Comparison of ENCODE assay signal across 8 cellular contexts in genomic region chr1:112803906-112804762, GRCh38.
DNase-seq lines count a peak whose midpoint lies in the region; ATAC-seq and TF ChIP-seq lines count a peak whose summit lies in the region.

No MANE protein-coding gene starts in this region.

- intact Hi-C loops in activated B cell treated with CpG ODN at 0.5 μM for 24 hours (cut with micrococcal nuclease) (loop anchor here (1.0 to 10.0 kb wide), 3 partner anchors 88 to 449 kb away; no protein-coding TSS in a partner anchor), colonic mucosa (cut with DNase I) (loop anchor here (2.0 kb wide), 1 partner anchor 87 kb away; no protein-coding TSS in a partner anchor), right lobe of liver (cut with DNase I) (loop anchor here (2.0 to 5.0 kb wide), 2 partner anchors 83 to 87 kb away; partner anchors contain the start of gene PPM1J (in 1 of the 2))

- H3K4me1 Mint-ChIP-seq in activated B cell treated with CpG ODN at 0.5 μM for 24 hours, result no peaks in the 10 kb centered on the region

- no peak overlapping the region for H3K27ac Mint-ChIP-seq in activated B cell treated with CpG ODN at 0.5 μM for 24 hours

- H3K4me1 ChIP-seq in colonic mucosa (no peaks in the 10 kb centered on the region), right lobe of liver (no peaks in the 10 kb centered on the region)

- POLR2A ChIA-PET in activated B cell treated with CpG ODN at 0.5 μM for 24 hours (lab: Charles Lee), result no interaction called here

- DNase-seq in GM03348 (ENCODE audit: low spot score) (peak; percentile 89), NCI-H2171 (lab: John Stamatoyannopoulos, UW) (peak; percentile 50), activated B cell treated with CpG ODN at 0.5 μM for 24 hours (peak; percentile 27), colonic mucosa (peak; percentile 68), right lobe of liver (peak; percentile 77 to 86 (median 81))
- peak in 2 of 3 experiments; percentile 8 to 24 for DNase-seq in stimulated activated CD4-positive, alpha-beta T cell treated with anti-CD3 and anti-CD28 coated beads, TNF-alpha, amount 100 ng/mL, for 4 hours (ENCODE audit: low read depth in 3 of 3)

- H3K36me3 Mint-ChIP-seq in activated B cell treated with CpG ODN at 0.5 μM for 24 hours (ENCODE audit: low read depth), result no peaks in the 10 kb centered on the region

- H3K27ac ChIP-seq in colonic mucosa (no peak overlapping the region), right lobe of liver (no peak overlapping the region)

- 27% methylated on average over 2 of the region's 10 CpGs for WGBS in right lobe of liver (ENCODE audit: insufficient coverage, low coverage, low lambda C conversion rate, missing lambda C conversion rate)

- TF ChIP-seq CTCF in activated B cell treated with CpG ODN at 0.5 μM for 24 hours (IDR thresholded peaks at IDR 0.05), result no peak
- peak; percentile 72 for TF ChIP-seq CTCF in colonic mucosa (IDR thresholded peaks at IDR 0.05)
- peak; percentile 73 to 88 (median 82) for TF ChIP-seq CTCF in right lobe of liver (IDR thresholded peaks at IDR 0.05)

- CTCF ChIA-PET in activated B cell treated with CpG ODN at 0.5 μM for 24 hours (lab: Charles Lee), result interaction anchor here (0.7 to 6.0 kb wide), 4 partner anchors 83 to 446 kb away, joined by 3 to 59 read pairs (median 5); partner anchors contain the start of gene PPM1J

- H3K27me3 Mint-ChIP-seq in activated B cell treated with CpG ODN at 0.5 μM for 24 hours, result peaks cover 3% of the 10 kb centered on the region

- no peak overlapping the region for H3K4me3 Mint-ChIP-seq in activated B cell treated with CpG ODN at 0.5 μM for 24 hours

- H3K27me3 ChIP-seq in colonic mucosa, result no peaks in the 10 kb centered on the region
- no peaks in the 10 kb centered on the region for H3K27me3 ChIP-seq in right lobe of liver

- no peak for TF ChIP-seq POLR2A in right lobe of liver (IDR thresholded peaks at IDR 0.05)

- no peaks in the 10 kb centered on the region for H3K36me3 ChIP-seq in colonic mucosa
- H3K36me3 ChIP-seq in right lobe of liver, result no peaks in the 10 kb centered on the region

- ATAC-seq in HG02610 (IDR thresholded peaks at IDR 0.05; ENCODE audit: unreplicated experiment) (peak; percentile 82), activated B cell treated with CpG ODN at 0.5 μM for 24 hours (ENCODE audit: low read depth) (peak; percentile 82), right lobe of liver (peak; percentile 94 to 100 (median 98)), HG03457 (IDR thresholded peaks at IDR 0.05; ENCODE audit: unreplicated experiment) (no peak)

- no peaks in the 10 kb centered on the region for H3K9me3 Mint-ChIP-seq in activated B cell treated with CpG ODN at 0.5 μM for 24 hours

- H3K4me3 ChIP-seq in colonic mucosa (no peak overlapping the region), right lobe of liver (no peak overlapping the region)

- H3K9ac ChIP-seq in colonic mucosa (ENCODE audit: low read depth in 2 of 2, low read length in 2 of 2), result no peak overlapping the region

- H3K9me3 ChIP-seq in colonic mucosa (no peaks in the 10 kb centered on the region), right lobe of liver (no peaks in the 10 kb centered on the region)

Comparison
In these comparisons a context has a peak if more than half of its experiments do, and no peak if none do; other contexts are left out.
1. DNase-seq: peak in every context shown above with its lines; median percentile 89 in GM03348; 81 in right lobe of liver; 68 in colonic mucosa; 50 in NCI-H2171; 27 in activated B cell treated with CpG ODN at 0.5 μM for 24 hours; 16 in stimulated activated CD4-positive, alpha-beta T cell treated with anti-CD3 and anti-CD28 coated beads, TNF-alpha, amount 100 ng/mL, for 4 hours.